10 cellular contexts compared by ENCODE assay signal in the genomic region with DNA sequence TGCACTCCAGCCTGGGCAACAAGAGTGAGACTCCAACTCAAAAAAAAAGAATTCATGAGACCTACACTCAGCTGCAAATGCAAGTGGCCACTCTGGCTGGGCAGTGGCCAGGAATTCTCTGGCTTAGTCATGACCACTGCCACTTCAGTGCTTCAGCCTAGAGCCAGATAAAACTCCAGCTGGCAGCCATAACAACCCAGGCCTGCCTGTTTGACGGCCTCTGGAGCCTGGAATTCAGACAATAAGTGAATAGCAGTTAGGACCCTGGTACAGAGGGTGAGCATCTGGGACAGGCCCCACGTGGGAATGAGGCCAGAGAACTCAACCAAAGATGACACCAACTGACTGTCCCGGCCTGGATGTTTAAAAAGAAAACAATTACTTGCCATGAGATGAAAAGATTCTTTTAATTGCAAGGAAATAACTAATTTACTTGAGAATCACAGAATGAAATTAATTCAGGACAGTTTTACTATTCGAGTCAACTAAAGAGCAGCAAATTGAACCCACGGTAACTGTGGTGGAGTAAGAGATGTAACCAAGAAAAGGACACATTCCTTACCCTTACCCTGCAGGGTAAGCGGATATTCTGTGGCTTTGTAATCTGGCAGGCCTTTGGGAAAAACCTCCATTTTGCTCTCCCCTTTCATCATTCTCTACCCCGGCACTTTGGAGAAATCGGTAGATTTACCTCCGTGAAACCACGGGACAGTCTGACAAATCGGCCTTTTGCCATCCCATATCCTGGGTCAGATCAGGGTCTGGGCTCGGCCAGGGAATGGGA.
DNase-seq lines count a peak whose midpoint lies in the region; ATAC-seq and TF ChIP-seq lines count a peak whose summit lies in the region.
"Had no signal": no experiment of that assay in that cellular context is flagged by ENCODE, and none has a peak within 500 bp of the region (broad histone marks: within the 10 kb centered on the region; RNA-seq: fewer than 3 reads in every experiment).

No MANE protein-coding gene starts in this region.

- H3K4me3 ChIP-seq in HFF-Myc (replicated peaks; ENCODE audit: low read depth, low read length): no peak overlapping the region

- TF ChIP-seq CTCF in HFF-Myc (IDR thresholded peaks at IDR 0.05; ENCODE audit: low read depth, low read length, missing control alignments): no peak

- peak overlapping the region; percentile 75 for H3K27ac ChIP-seq in cingulate gyrus (ENCODE audit: low read depth, low read length)

- ATAC-seq in HG03565 (IDR thresholded peaks at IDR 0.05; ENCODE audit: unreplicated experiment) (no peak), HG03175 (IDR thresholded peaks at IDR 0.05; ENCODE audit: unreplicated experiment) (no peak), GM21723 (IDR thresholded peaks at IDR 0.05; ENCODE audit: unreplicated experiment) (no peak)

- peak; percentile 51 for DNase-seq in HFF-Myc (ENCODE audit: extremely low read depth, low read depth)
- DNase-seq in kidney glomerular epithelial cell (lab: John Stamatoyannopoulos, UW): peak; percentile 49
- DNase-seq in stromal cell of bone marrow (ENCODE audit: low read depth): peak; percentile 90
- no peak for DNase-seq in activated CD8-positive, alpha-beta memory T cell treated with anti-CD3 and anti-CD28 coated beads, Interleukin-2, amount 50 U/mL, for 4 hours
- DNase-seq: H9, SHP77 had no signal
